Comparison of ENCODE assay signal across 12 cellular contexts in the genomic region with DNA sequence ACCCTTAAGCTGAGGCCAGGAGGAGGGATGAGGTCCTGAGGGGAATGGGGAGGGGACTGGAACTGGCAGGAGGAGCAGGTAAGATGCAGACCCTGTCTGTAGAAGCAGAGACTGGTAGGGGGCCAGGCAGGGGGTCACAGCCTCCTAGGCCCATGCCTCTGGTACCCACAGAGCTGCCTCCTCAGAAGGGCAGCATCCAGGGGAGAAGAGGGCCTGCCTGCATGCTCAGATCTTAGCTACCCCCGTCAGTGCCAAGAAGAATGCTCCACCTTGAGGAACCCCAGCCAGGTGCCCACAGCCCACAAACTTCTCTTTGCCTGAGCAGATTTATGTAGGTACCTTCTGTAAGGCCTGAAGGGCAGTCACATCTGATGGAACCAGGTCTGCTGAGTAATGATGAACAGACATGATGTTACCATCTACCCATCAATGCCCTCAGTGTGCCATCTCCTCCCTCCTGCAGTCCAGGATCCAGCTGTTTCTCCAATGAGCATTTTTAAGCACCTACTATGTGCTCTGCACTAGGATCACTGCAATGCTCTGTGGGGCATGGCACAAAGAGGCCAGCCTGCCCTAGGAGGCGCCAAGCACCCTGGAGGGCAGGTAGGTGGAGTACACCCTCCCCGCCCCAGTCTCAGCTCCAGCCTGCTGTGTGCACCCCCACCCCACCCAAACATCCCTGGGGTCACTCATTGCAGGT. TPM values are rescaled to one million over a fixed set of nuclear protein-coding genes. Genes with fewer than 3 reads are reported as not detected.
DNase-seq lines count a peak whose midpoint lies in the region; ATAC-seq, FAIRE-seq and TF ChIP-seq lines count a peak whose summit lies in the region.
"Had no signal": no experiment of that assay in that cellular context is flagged by ENCODE, and none has a peak within 500 bp of the region (broad histone marks: within the 10 kb centered on the region; RNA-seq: fewer than 3 reads in every experiment).

No MANE protein-coding gene starts in this region.

- no peak for ATAC-seq in SK-N-SH treated with all-trans-retinoic acid at 6 μM for 48 hours
- no peak for ATAC-seq in T-cell (replicated peaks in 1 of 4)
- ATAC-seq in HepG2: no peak

- no peak overlapping the region for H3K4me3 ChIP-seq in SK-N-SH (ENCODE audit: low read depth in 2 of 2, low read length in 1 of 2)
- no peak overlapping the region for H3K4me3 ChIP-seq in HepG2 (replicated peaks in 1 of 3; ENCODE audit: insufficient read depth in 1 of 3, low read depth in 2 of 3, low read length in 3 of 3)
- no peak overlapping the region for H3K4me3 ChIP-seq in stomach

- DNase-seq in SK-N-SH (peak; percentile 24), T-cell (no peak), HepG2 (ENCODE audit: low spot score) (no peak), stomach (no peak), HuH-7 (ENCODE audit: low spot score) (no peak), SHP77 treated with DMSO at 0.1 percent for 48 hours (lab: John Stamatoyannopoulos, UW) (no peak), NCI-H69 (lab: John Stamatoyannopoulos, UW) (no peak)
- DNase-seq: 8988T, DND-41, NCI-H1694 had no signal

- no peaks in the 10 kb centered on the region for H3K9me3 Mint-ChIP-seq in T-cell

- no peak overlapping the region for H3K4me2 ChIP-seq in SK-N-SH
- no peak overlapping the region for H3K4me2 ChIP-seq in HepG2 (ENCODE audit: low read depth, low read length)

- no TSS peak for BruUV-seq in HepG2 (replicated peaks; lab: Mats Ljungman, UMichigan)

- peaks cover 12% of the 10 kb centered on the region for H3F3A ChIP-seq in SK-N-SH (replicated peaks; ENCODE audit: insufficient read depth)

- H4K20me1 ChIP-seq in SK-N-SH (ENCODE audit: insufficient read depth) (no peaks in the 10 kb centered on the region), HepG2 (ENCODE audit: insufficient read depth, low read length) (no peaks in the 10 kb centered on the region)

- peak overlapping the region; percentile 75 to 89 (median 80) for H3K4me3 Mint-ChIP-seq in T-cell

- TF ChIP-seq POLR2A in HepG2 (IDR thresholded peaks at IDR 0.05; ENCODE audit: insufficient read depth in 1 of 2, low read depth in 2 of 2, low read length in 2 of 2) (no peak), stomach (IDR thresholded peaks at IDR 0.05) (no peak)

- peaks cover 67 to 86% (median 67%) of the 10 kb centered on the region in 3 donors for H3K4me1 Mint-ChIP-seq in T-cell

- H3K9me3 ChIP-seq in SK-N-SH (no peaks in the 10 kb centered on the region), HepG2 (ENCODE audit: low read length) (no peaks in the 10 kb centered on the region), stomach (no peaks in the 10 kb centered on the region)

- H3K36me3 ChIP-seq in SK-N-SH (replicated peaks in 1 of 2; ENCODE audit: control insufficient read depth in 1 of 2, insufficient read depth in 2 of 2, low read length in 1 of 2) (no peaks in the 10 kb centered on the region), HepG2 (replicated peaks in 1 of 2; ENCODE audit: control insufficient read depth in 1 of 2, insufficient read depth in 2 of 2, low read length in 2 of 2) (no peaks in the 10 kb centered on the region), stomach (no peaks in the 10 kb centered on the region)

- FAIRE-seq in HepG2 (lab: Jason Lieb, UNC): no peak
- FAIRE-seq: keratinocyte had no signal

- CTCF ChIA-PET in SK-N-SH (lab: Yijun Ruan, JAX) (interaction anchor here (0.6 to 15.3 kb wide), 35 partner anchors 8 to 1233 kb away, joined by 3 to 232 read pairs (median 7); no protein-coding TSS in a partner anchor), T-cell (lab: Charles Lee) (interaction anchor here (0.8 to 6.5 kb wide), 12 partner anchors 26 to 873 kb away, joined by 3 to 95 read pairs (median 5); partner anchors contain the start of gene ZFP36L1 (in 1 of the 2)), HepG2 (lab: Yijun Ruan, JAX; ENCODE audit: low intra/inter-chr PET ratio, low total read pairs) (interaction anchor here (1.2 to 1.6 kb wide), 4 partner anchors 29 to 981 kb away, joined by 3 to 9 read pairs (median 8); no protein-coding TSS in a partner anchor)

- POLR2A ChIA-PET in SK-N-SH (lab: Yijun Ruan, JAX): no interaction called here
- POLR2A ChIA-PET in T-cell (lab: Charles Lee): no interaction called here
- POLR2A ChIA-PET in HepG2 (lab: Yijun Ruan, JAX): interaction anchor here (0.6 to 5.6 kb wide), 4 partner anchors 10 to 55 kb away, joined by 3 to 74 read pairs (median 10); partner anchors contain the start of gene ZFP36L1

- no peaks in the 10 kb centered on the region for H3K79me2 ChIP-seq in SK-N-SH (ENCODE audit: insufficient read depth)
- no peaks in the 10 kb centered on the region for H3K79me2 ChIP-seq in HepG2 (ENCODE audit: insufficient read depth, low read length)

- no peak overlapping the region for H3K9ac ChIP-seq in SK-N-SH
- H3K9ac ChIP-seq in HepG2 (ENCODE audit: insufficient read depth, low read depth, low read length): no peak overlapping the region

- TF ChIP-seq CTCF in SK-N-SH (IDR thresholded peaks at IDR 0.05) (no peak), HepG2 (CRISPR knock-in tag; IDR thresholded peaks at IDR 0.05) (no peak), stomach (IDR thresholded peaks at IDR 0.05) (no peak)

- TF ChIP-seq RAD21 in SK-N-SH (IDR thresholded peaks at IDR 0.05; ENCODE audit: low read length) (no peak), HepG2 (CRISPR knock-in tag; IDR thresholded peaks at IDR 0.05) (no peak)

- no peak overlapping the region for H2AFZ ChIP-seq in SK-N-SH (ENCODE audit: low read depth)
- no peak overlapping the region for H2AFZ ChIP-seq in HepG2 (ENCODE audit: low read length)

- H3K9me2 ChIP-seq in SK-N-SH: no peaks in the 10 kb centered on the region

- in situ Hi-C loops in HepG2 (cut with HindIII; ENCODE audit: extremely low pct_ligation_motif_present, low pct_unique_long_range_greater_than_20kb): loop anchor here (5.0 to 25.0 kb wide), 3 partner anchors 570 to 1205 kb away; partner anchors contain the start of genes ARG2 and PIGH

- H3K4me1 ChIP-seq in SK-N-SH (ENCODE audit: control insufficient read depth in 1 of 2, insufficient read depth in 2 of 2, low read depth in 1 of 2, low read length in 1 of 2) (peaks cover 19 to 26% of the 10 kb centered on the region in 2 experiments; a peak in 3 of 4 replicates), HepG2 (ENCODE audit: insufficient read depth, low read length) (peaks cover 89% of the 10 kb centered on the region), stomach (peaks cover 37 to 74% (median 60%) of the 10 kb centered on the region in 4 donors)

- H3K27me3 ChIP-seq in SK-N-SH (ENCODE audit: insufficient read depth): no peaks in the 10 kb centered on the region
- no peaks in the 10 kb centered on the region for H3K27me3 ChIP-seq in HepG2 (ENCODE audit: control insufficient read depth in 1 of 2, insufficient read depth in 2 of 2, low read length in 2 of 2)
- no peaks in the 10 kb centered on the region for H3K27me3 ChIP-seq in stomach

- H3K27ac ChIP-seq in SK-N-SH (ENCODE audit: low read depth in 2 of 2, low read length in 1 of 2) (peak overlapping the region in 1 of 2 experiments; percentile 80; a peak in 1 of 4 replicates), HepG2 (ENCODE audit: extremely low read length, insufficient read depth, low read length) (no peak overlapping the region), stomach (peak overlapping the region in 4 of 5 donors; percentile 92 to 98 (median 96))

- no peaks in the 10 kb centered on the region for H3K36me3 Mint-ChIP-seq in T-cell

- WGBS in SK-N-SH (ENCODE audit: low lambda C conversion rate): 95% methylated on average over 3 of the region's 3 CpGs
- 43% methylated on average over 2 of the region's 3 CpGs for WGBS in HepG2 (ENCODE audit: low lambda C conversion rate)
- 93 to 100% (median 95%) methylated on average over 1 to 3 of the region's 3 CpGs for WGBS in stomach, 5 donors

- peak overlapping the region; percentile 89 to 92 for H3K27ac Mint-ChIP-seq in T-cell

- intact Hi-C loops in HepG2 (cut with micrococcal nuclease; ENCODE audit: unreplicated experiment) (loop anchor here (10.0 kb wide), 1 partner anchor 353 kb away; no protein-coding TSS in a partner anchor), stomach (cut with DNase I; ENCODE audit: low total_unique reads) (loop anchor here (5.0 kb wide), 1 partner anchor 570 kb away; no protein-coding TSS in a partner anchor)

- H3K27me3 Mint-ChIP-seq in T-cell: no peaks in the 10 kb centered on the region

- no peak for TF ChIP-seq EP300 in SK-N-SH (IDR thresholded peaks at IDR 0.05; ENCODE audit: borderline replicate concordance in 1 of 2, low read depth in 1 of 2, low read length in 1 of 2)
- TF ChIP-seq EP300 in HepG2 (IDR thresholded peaks at IDR 0.05; ENCODE audit: low read depth in 2 of 2, low read length in 2 of 2): no peak
- no peak for TF ChIP-seq EP300 in HepG2 (CRISPR knock-in tag; IDR thresholded peaks at IDR 0.05; ENCODE audit: borderline replicate concordance)
- TF ChIP-seq EP300 in stomach (IDR thresholded peaks at IDR 0.05): no peak

RNA-seq across cellular contexts. Expression of gene ZFP36L1, which starts 24.8 kb away (rescaled TPM):
- polyA plus RNA-seq in SK-N-SH (2012; rRNA removed): 8.8 and 16.5 TPM in 2 replicates
- 8.1 and 13.9 TPM in 2 replicates for polyA plus RNA-seq in SK-N-SH (2012; cell fraction: cytosol; rRNA removed)
- polyA plus RNA-seq in SK-N-SH (2012; cell fraction: nucleus; rRNA removed): 27.3 and 37.3 TPM in 2 replicates
- 100 to 1,000 TPM; 123 to 253 (median 233) TPM for total RNA-seq in T-cell
- 7.4 and 8.4 TPM in 2 replicates for total RNA-seq in HepG2 (2016; rRNA removed; fragmentation: Illumina TruSeq; extraction: Trizol)
- total RNA-seq in HepG2 (2016; cell fraction: cytosol; rRNA removed; fragmentation: Illumina TruSeq; extraction: Trizol; ENCODE audit: low read depth): 2.6 and 3.4 TPM in 2 replicates
- 7.9 and 8.4 TPM in 2 replicates for total RNA-seq in HepG2 (2016; cell fraction: insoluble cytoplasmic fraction; rRNA removed; fragmentation: Illumina TruSeq; extraction: Trizol)
- 11.1 and 11.3 TPM in 2 replicates for total RNA-seq in HepG2 (2016; cell fraction: membrane; rRNA removed; fragmentation: Illumina TruSeq; extraction: Trizol)
- 13.8 and 14.1 TPM in 2 replicates for total RNA-seq in HepG2 (2016; cell fraction: nucleus; rRNA removed; fragmentation: Illumina TruSeq; extraction: Trizol)
- 10.2 and 12.7 TPM in 2 replicates for polyA plus RNA-seq in HepG2 (2011; rRNA removed)
- 11.2 and 18.0 TPM in 2 replicates for polyA plus RNA-seq in HepG2 (2011; cell fraction: cytosol; rRNA removed)
- 66.5 and 69.1 TPM in 2 replicates for polyA plus RNA-seq in HepG2 (2011; cell fraction: nucleus; rRNA removed)
- 23.2 and 32.2 TPM in 2 replicates for polyA plus RNA-seq in HepG2 (2012)
- polyA plus RNA-seq in HepG2 (2016; cell fraction: cytosol; fragmentation: Illumina TruSeq; extraction: Trizol; ENCODE audit: low read depth): 2.7 and 2.8 TPM in 2 replicates
- polyA plus RNA-seq in HepG2 (2016; cell fraction: insoluble cytoplasmic fraction; fragmentation: Illumina TruSeq; extraction: Trizol; ENCODE audit: low read depth): 20.7 and 26.8 TPM in 2 replicates
- 9.2 and 10.1 TPM in 2 replicates for polyA plus RNA-seq in HepG2 (2016; cell fraction: membrane; fragmentation: Illumina TruSeq; extraction: Trizol; ENCODE audit: low read depth)
- 53.8 and 57.0 TPM in 2 replicates for polyA plus RNA-seq in HepG2 (2016; cell fraction: nucleus; fragmentation: Illumina TruSeq; extraction: Trizol; ENCODE audit: insufficient read depth, low read depth)
- 8.5 and 26.8 TPM in 2 replicates for polyA minus RNA-seq in HepG2 (2011; rRNA and poly(A)+ RNA removed; ENCODE audit: low replicate concordance)
- 56.3 and 73.8 TPM in 2 replicates for polyA minus RNA-seq in HepG2 (2011; cell fraction: cytosol; rRNA and poly(A)+ RNA removed)
- 11.8 and 13.8 TPM in 2 replicates for polyA minus RNA-seq in HepG2 (2011; cell fraction: nucleus; rRNA and poly(A)+ RNA removed)
- total RNA-seq in stomach: 100 to 1,000 TPM in 4 of 5 donors, 10 to 100 TPM in 1; 44.4 to 655 (median 255) TPM
- 10 to 100 TPM; 64.0 to 80.1 (median 70.4) TPM for polyA plus RNA-seq in stomach
